1 cellular context compared by ENCODE assay signal in the genomic region with DNA sequence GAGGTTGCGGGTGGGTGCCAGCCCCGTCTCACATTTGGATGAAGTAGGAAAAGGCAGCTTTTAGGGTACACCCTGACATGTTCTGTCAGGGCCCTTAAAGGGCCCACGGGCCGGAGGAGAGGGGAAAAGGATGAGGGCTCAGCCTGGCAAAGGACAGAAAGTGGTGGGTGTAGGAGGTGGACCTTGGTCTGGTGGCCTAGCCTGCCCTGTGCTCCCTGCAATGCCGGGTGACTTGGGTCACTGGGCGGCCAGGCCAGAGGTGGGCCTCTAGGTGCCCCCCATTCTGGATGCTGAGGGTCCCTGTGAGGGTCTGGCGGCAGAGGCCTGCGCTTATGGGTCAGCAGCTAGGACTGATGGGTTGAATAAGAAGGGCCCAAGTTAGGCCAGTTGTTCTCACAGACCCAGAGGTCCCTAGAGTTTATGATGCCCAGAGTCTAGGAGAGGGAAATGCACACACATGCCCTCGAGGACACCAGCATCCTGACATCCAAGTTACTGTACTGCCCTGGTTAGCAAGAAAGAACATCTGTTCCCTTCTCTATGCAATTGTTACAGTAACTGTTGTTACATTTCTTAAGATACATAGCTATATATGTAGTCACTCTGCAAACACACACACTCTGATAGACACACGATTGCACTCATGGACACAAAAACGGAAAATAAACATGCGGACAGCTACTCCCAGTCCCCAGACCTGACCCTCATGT.
A peak's percentile ranks its signal among the peaks of the same experiment; 100 is the strongest.
TF ChIP-seq lines count a peak whose summit lies in the region.

No MANE protein-coding gene starts in this region.

TF ChIP-seq in HepG2, 621 proteins besides CTCF, POLR2A, EP300 and RAD21 (continues in another document):
- TF ChIP-seq SP2 (CRISPR knock-in tag; IDR thresholded peaks at IDR 0.05) (no peak), FOSL2 (CRISPR knock-in tag; IDR thresholded peaks at IDR 0.05) (peak; percentile 24; the same call in 1 of the 2 replicates), HOXA5 (CRISPR knock-in tag; IDR thresholded peaks at IDR 0.05) (no peak), THAP9 (CRISPR knock-in tag; IDR thresholded peaks at IDR 0.05; ENCODE audit: borderline replicate concordance) (no peak), DMAP1 (CRISPR knock-in tag; IDR thresholded peaks at IDR 0.05) (no peak), ZNF790 (CRISPR knock-in tag; IDR thresholded peaks at IDR 0.05; ENCODE audit: borderline replicate concordance) (no peak), DNMT1 (CRISPR knock-in tag; IDR thresholded peaks at IDR 0.05) (no peak), KLF16 (CRISPR knock-in tag; IDR thresholded peaks at IDR 0.05) (no peak), ZNF3 (CRISPR knock-in tag; IDR thresholded peaks at IDR 0.05) (no peak), MAFF (IDR thresholded peaks at IDR 0.05; ENCODE audit: low read depth, low read length) (no peak), NR2F1 (CRISPR knock-in tag; IDR thresholded peaks at IDR 0.05) (0 out of 4 replicates have a peak, but pooled peaks of 1 of the 2 experiments have one; percentile 28), MTA3 (CRISPR knock-in tag; IDR thresholded peaks at IDR 0.05) (no peak), RFX1 (IDR thresholded peaks at IDR 0.05) (no peak), PATZ1 (CRISPR knock-in tag; IDR thresholded peaks at IDR 0.05) (no peak), SSRP1 (CRISPR knock-in tag; IDR thresholded peaks at IDR 0.05) (no peak), SIN3B (IDR thresholded peaks at IDR 0.05; ENCODE audit: low read length) (no peak), PAX8 (CRISPR knock-in tag; IDR thresholded peaks at IDR 0.05; ENCODE audit: borderline replicate concordance) (no peak), ZBTB7B (CRISPR knock-in tag; IDR thresholded peaks at IDR 0.05) (0 out of 2 replicates have a peak, but pooled peaks have one; percentile 41), ZMYM3 (CRISPR knock-in tag; IDR thresholded peaks at IDR 0.05) (no peak), ZNF883 (CRISPR knock-in tag; IDR thresholded peaks at IDR 0.05; ENCODE audit: not compliant biosample characterization) (no peak), ZNF143 (CRISPR knock-in tag; IDR thresholded peaks at IDR 0.05) (no peak), NAIF1 (CRISPR knock-in tag; IDR thresholded peaks at IDR 0.05; ENCODE audit: borderline replicate concordance) (no peak), RXRA (CRISPR knock-in tag; IDR thresholded peaks at IDR 0.05) (0 out of 2 replicates have a peak, but pooled peaks have one; percentile 32), GTF2F1 (IDR thresholded peaks at IDR 0.05; ENCODE audit: low read length) (no peak)
- TF ChIP-seq, protein P1, sequence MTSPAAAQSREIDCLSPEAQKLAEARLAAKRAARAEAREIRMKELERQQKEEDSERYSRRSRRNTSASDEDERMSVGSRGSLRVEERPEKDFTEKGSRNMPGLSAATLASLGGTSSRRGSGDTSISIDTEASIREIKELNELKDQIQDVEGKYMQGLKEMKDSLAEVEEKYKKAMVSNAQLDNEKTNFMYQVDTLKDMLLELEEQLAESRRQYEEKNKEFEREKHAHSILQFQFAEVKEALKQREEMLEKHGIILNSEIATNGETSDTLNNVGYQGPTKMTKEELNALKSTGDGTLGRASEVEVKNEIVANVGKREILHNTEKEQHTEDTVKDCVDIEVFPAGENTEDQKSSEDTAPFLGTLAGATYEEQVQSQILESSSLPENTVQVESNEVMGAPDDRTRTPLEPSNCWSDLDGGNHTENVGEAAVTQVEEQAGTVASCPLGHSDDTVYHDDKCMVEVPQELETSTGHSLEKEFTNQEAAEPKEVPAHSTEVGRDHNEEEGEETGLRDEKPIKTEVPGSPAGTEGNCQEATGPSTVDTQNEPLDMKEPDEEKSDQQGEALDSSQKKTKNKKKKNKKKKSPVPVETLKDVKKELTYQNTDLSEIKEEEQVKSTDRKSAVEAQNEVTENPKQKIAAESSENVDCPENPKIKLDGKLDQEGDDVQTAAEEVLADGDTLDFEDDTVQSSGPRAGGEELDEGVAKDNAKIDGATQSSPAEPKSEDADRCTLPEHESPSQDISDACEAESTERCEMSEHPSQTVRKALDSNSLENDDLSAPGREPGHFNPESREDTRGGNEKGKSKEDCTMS (CRISPR knock-in tag; conservative IDR thresholded peaks at IDR 0.05) = no peak
- TF ChIP-seq, protein P2, sequence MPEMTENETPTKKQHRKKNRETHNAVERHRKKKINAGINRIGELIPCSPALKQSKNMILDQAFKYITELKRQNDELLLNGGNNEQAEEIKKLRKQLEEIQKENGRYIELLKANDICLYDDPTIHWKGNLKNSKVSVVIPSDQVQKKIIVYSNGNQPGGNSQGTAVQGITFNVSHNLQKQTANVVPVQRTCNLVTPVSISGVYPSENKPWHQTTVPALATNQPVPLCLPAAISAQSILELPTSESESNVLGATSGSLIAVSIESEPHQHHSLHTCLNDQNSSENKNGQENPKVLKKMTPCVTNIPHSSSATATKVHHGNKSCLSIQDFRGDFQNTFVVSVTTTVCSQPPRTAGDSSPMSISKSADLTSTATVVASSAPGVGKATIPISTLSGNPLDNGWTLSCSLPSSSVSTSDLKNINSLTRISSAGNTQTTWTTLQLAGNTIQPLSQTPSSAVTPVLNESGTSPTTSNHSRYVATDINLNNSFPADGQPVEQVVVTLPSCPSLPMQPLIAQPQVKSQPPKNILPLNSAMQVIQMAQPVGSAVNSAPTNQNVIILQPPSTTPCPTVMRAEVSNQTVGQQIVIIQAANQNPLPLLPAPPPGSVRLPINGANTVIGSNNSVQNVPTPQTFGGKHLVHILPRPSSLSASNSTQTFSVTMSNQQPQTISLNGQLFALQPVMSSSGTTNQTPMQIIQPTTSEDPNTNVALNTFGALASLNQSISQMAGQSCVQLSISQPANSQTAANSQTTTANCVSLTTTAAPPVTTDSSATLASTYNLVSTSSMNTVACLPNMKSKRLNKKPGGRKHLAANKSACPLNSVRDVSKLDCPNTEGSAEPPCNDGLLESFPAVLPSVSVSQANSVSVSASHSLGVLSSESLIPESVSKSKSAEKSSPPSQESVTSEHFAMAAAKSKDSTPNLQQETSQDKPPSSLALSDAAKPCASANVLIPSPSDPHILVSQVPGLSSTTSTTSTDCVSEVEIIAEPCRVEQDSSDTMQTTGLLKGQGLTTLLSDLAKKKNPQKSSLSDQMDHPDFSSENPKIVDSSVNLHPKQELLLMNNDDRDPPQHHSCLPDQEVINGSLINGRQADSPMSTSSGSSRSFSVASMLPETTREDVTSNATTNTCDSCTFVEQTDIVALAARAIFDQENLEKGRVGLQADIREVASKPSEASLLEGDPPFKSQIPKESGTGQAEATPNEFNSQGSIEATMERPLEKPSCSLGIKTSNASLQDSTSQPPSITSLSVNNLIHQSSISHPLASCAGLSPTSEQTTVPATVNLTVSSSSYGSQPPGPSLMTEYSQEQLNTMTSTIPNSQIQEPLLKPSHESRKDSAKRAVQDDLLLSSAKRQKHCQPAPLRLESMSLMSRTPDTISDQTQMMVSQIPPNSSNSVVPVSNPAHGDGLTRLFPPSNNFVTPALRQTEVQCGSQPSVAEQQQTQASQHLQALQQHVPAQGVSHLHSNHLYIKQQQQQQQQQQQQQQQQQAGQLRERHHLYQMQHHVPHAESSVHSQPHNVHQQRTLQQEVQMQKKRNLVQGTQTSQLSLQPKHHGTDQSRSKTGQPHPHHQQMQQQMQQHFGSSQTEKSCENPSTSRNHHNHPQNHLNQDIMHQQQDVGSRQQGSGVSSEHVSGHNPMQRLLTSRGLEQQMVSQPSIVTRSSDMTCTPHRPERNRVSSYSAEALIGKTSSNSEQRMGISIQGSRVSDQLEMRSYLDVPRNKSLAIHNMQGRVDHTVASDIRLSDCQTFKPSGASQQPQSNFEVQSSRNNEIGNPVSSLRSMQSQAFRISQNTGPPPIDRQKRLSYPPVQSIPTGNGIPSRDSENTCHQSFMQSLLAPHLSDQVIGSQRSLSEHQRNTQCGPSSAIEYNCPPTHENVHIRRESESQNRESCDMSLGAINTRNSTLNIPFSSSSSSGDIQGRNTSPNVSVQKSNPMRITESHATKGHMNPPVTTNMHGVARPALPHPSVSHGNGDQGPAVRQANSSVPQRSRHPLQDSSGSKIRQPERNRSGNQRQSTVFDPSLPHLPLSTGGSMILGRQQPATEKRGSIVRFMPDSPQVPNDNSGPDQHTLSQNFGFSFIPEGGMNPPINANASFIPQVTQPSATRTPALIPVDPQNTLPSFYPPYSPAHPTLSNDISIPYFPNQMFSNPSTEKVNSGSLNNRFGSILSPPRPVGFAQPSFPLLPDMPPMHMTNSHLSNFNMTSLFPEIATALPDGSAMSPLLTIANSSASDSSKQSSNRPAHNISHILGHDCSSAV (CRISPR knock-in tag; IDR thresholded peaks at IDR 0.05; ENCODE audit: borderline replicate concordance) = no peak
- TF ChIP-seq, protein P3, sequence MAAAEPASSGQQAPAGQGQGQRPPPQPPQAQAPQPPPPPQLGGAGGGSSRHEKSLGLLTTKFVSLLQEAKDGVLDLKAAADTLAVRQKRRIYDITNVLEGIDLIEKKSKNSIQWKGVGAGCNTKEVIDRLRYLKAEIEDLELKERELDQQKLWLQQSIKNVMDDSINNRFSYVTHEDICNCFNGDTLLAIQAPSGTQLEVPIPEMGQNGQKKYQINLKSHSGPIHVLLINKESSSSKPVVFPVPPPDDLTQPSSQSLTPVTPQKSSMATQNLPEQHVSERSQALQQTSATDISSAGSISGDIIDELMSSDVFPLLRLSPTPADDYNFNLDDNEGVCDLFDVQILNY (CRISPR knock-in tag; conservative IDR thresholded peaks at IDR 0.05) = no peak
- TF ChIP-seq, protein P4, sequence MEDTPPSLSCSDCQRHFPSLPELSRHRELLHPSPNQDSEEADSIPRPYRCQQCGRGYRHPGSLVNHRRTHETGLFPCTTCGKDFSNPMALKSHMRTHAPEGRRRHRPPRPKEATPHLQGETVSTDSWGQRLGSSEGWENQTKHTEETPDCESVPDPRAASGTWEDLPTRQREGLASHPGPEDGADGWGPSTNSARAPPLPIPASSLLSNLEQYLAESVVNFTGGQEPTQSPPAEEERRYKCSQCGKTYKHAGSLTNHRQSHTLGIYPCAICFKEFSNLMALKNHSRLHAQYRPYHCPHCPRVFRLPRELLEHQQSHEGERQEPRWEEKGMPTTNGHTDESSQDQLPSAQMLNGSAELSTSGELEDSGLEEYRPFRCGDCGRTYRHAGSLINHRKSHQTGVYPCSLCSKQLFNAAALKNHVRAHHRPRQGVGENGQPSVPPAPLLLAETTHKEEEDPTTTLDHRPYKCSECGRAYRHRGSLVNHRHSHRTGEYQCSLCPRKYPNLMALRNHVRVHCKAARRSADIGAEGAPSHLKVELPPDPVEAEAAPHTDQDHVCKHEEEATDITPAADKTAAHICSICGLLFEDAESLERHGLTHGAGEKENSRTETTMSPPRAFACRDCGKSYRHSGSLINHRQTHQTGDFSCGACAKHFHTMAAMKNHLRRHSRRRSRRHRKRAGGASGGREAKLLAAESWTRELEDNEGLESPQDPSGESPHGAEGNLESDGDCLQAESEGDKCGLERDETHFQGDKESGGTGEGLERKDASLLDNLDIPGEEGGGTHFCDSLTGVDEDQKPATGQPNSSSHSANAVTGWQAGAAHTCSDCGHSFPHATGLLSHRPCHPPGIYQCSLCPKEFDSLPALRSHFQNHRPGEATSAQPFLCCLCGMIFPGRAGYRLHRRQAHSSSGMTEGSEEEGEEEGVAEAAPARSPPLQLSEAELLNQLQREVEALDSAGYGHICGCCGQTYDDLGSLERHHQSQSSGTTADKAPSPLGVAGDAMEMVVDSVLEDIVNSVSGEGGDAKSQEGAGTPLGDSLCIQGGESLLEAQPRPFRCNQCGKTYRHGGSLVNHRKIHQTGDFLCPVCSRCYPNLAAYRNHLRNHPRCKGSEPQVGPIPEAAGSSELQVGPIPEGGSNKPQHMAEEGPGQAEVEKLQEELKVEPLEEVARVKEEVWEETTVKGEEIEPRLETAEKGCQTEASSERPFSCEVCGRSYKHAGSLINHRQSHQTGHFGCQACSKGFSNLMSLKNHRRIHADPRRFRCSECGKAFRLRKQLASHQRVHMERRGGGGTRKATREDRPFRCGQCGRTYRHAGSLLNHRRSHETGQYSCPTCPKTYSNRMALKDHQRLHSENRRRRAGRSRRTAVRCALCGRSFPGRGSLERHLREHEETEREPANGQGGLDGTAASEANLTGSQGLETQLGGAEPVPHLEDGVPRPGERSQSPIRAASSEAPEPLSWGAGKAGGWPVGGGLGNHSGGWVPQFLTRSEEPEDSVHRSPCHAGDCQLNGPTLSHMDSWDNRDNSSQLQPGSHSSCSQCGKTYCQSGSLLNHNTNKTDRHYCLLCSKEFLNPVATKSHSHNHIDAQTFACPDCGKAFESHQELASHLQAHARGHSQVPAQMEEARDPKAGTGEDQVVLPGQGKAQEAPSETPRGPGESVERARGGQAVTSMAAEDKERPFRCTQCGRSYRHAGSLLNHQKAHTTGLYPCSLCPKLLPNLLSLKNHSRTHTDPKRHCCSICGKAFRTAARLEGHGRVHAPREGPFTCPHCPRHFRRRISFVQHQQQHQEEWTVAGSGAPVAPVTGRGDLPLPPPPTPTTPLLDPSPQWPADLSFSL (CRISPR knock-in tag; IDR thresholded peaks at IDR 0.05) = no peak
- TF ChIP-seq, protein P5, sequence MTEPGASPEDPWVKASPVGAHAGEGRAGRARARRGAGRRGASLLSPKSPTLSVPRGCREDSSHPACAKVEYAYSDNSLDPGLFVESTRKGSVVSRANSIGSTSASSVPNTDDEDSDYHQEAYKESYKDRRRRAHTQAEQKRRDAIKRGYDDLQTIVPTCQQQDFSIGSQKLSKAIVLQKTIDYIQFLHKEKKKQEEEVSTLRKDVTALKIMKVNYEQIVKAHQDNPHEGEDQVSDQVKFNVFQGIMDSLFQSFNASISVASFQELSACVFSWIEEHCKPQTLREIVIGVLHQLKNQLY (CRISPR knock-in tag; IDR thresholded peaks at IDR 0.05) = no peak
